In the genomic region with DNA sequence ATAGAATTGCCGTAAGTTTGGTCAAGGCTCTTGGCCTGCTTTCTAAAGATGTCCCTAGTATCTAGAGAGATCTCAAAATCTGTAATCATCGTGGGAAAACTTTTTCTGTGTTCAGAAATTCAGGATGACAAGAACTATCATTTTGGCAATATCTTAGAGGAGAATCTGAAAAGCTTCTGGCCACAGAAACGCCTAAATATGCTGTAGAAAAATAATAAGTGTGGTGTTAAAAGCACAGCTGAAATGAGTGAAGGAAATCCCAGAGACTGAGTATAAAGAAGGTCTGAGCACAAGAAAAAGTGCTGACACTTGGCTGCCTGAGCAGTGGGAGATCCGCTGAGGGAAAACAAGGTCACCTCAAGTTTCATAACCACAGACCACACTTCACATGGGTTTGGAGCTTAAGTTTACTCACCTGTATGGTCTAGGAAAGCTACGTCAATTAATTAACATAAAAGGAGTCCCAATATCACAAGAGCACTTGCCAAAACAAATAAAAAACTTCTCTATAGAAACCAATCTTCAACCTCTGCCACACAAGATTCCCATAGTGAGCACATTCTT, we compare ENCODE assay signal across 9 cellular contexts.
DNase-seq lines count a peak whose midpoint lies in the region; ATAC-seq, FAIRE-seq and TF ChIP-seq lines count a peak whose summit lies in the region.
"Had no signal": no experiment of that assay in that cellular context is flagged by ENCODE, and none has a peak within 500 bp of the region (broad histone marks: within the 10 kb centered on the region; RNA-seq: fewer than 3 reads in every experiment).

No MANE protein-coding gene starts in this region.

- CTCF ChIA-PET in RWPE1 (lab: Yijun Ruan, JAX) = interaction anchor here (0.7 kb wide), 1 partner anchor 1566 kb away, joined by 10 read pairs; no protein-coding TSS in a partner anchor

- DNase-seq in GM19239 (ENCODE audit: insufficient read length, low spot score) (no peak), T-helper 9 cell (peak; percentile 35), astrocyte of the spinal cord (ENCODE audit: low read depth, low spot score) (peak; percentile 62), smooth muscle cell of the brain vasculature (ENCODE audit: low read depth, low spot score) (peak; percentile 76), cerebellar nuclear complex (lab: John Stamatoyannopoulos, UW) (no peak), RWPE1 (ENCODE audit: low spot score) (no peak), cortex of kidney (lab: John Stamatoyannopoulos, UW) (no peak)
- DNase-seq: nucleus accumbens had no signal

- in situ Hi-C loops in astrocyte of the spinal cord (cut with HindIII; ENCODE audit: low sequenced_read_pairs) = no loop called here

- H3K4me3 ChIP-seq in astrocyte of the spinal cord (ENCODE audit: low read depth, low read length) = no peak overlapping the region

- peak; percentile 94 for FAIRE-seq in GM19239 (lab: Jason Lieb, UNC)

- POLR2A ChIA-PET in RWPE1 (lab: Yijun Ruan, JAX; ENCODE audit: low non-redundant PET) = interaction anchor here (0.7 kb wide), 1 partner anchor 9 kb away, joined by 3 read pairs; no protein-coding TSS in a partner anchor

- no peak for TF ChIP-seq CTCF in astrocyte of the spinal cord (IDR thresholded peaks at IDR 0.05; ENCODE audit: low read depth, low read length)
- TF ChIP-seq CTCF in RWPE1 (conservative IDR thresholded peaks at IDR 0.05; ENCODE audit: low read depth) = no peak

- no peak overlapping the region for H3K27ac ChIP-seq in RWPE1

- no peak for ATAC-seq in GM21526 (IDR thresholded peaks at IDR 0.05; ENCODE audit: low FRiP score, unreplicated experiment)

Comparison
In these comparisons a context has a peak if more than half of its experiments do, and no peak if none do; other contexts are left out.
1. DNase-seq: peak in T-helper 9 cell (single experiment), astrocyte of the spinal cord (single experiment) and smooth muscle cell of the brain vasculature (single experiment); none in GM19239 (single experiment), cerebellar nuclear complex (0 of 2), RWPE1 (single experiment) and cortex of kidney (single experiment).